16 cellular contexts compared by ENCODE assay signal in genomic region chr2:88735133-88735532, GRCh38. TPM values are rescaled to one million over a fixed set of nuclear protein-coding genes. Genes with fewer than 3 reads are reported as not detected.
DNase-seq lines count a peak whose midpoint lies in the region; ATAC-seq and TF ChIP-seq lines count a peak whose summit lies in the region.
"Had no signal": no experiment of that assay in that cellular context is flagged by ENCODE, and none has a peak within 500 bp of the region (broad histone marks: within the 10 kb centered on the region; RNA-seq: fewer than 3 reads in every experiment).

No MANE protein-coding gene starts in this region.

- H3K4me3 ChIP-seq in left ventricle myocardium inferior (no peak overlapping the region), right atrium auricular region (no peak overlapping the region)
- H3K4me3 ChIP-seq: dorsolateral prefrontal cortex had no signal

- H3K9me3 ChIP-seq in left ventricle myocardium inferior (replicated peaks), result no peaks in the 10 kb centered on the region
- no peaks in the 10 kb centered on the region for H3K9me3 ChIP-seq in right atrium auricular region

- intact Hi-C loops in left ventricle myocardium inferior (cut with micrococcal nuclease), result no loop called here

- peaks cover 66% of the 10 kb centered on the region for H3K4me1 ChIP-seq in left ventricle myocardium inferior
- H3K4me1 ChIP-seq in right atrium auricular region, result peaks cover 0 to 37% of the 10 kb centered on the region in 2 donors

- H3K27me3 ChIP-seq in left ventricle myocardium inferior (ENCODE audit: low read depth), result no peaks in the 10 kb centered on the region
- H3K27me3 ChIP-seq in right atrium auricular region, result no peaks in the 10 kb centered on the region
- H3K27me3 ChIP-seq: brain microvascular endothelial cell, dorsolateral prefrontal cortex had no signal

- no peak for DNase-seq in left ventricle myocardium inferior
- DNase-seq in right atrium auricular region (ENCODE audit: low spot score), result no peak
- DNase-seq in anterior cingulate cortex (lab: John Stamatoyannopoulos, UW), result peak in 32 of 58 donors; percentile 5 to 64 (median 24)
- DNase-seq in hippocampal formation (lab: John Stamatoyannopoulos, UW), result peak; percentile 52 to 54
- peak in 33 of 49 donors; percentile 5 to 59 (median 20) for DNase-seq in substantia nigra (lab: John Stamatoyannopoulos, UW)
- no peak for DNase-seq in NAMALWA (ENCODE audit: low spot score)
- DNase-seq: activated CD4-positive, CD25-positive, alpha-beta regulatory T cell treated with anti-CD3 and anti-CD28 coated beads, Interleukin-2, amount 50 U/mL, for 72 hours; activated naive CD4-positive, alpha-beta T cell; brain microvascular endothelial cell; COR-L47; NCI-H2081; NCI-H510A; SHP77 treated with DMSO at 0.1 percent for 48 hours had no signal

- no peak for ATAC-seq in GM21390 (IDR thresholded peaks at IDR 0.05; ENCODE audit: unreplicated experiment)
- no peak for ATAC-seq in GM19452 (IDR thresholded peaks at IDR 0.05; ENCODE audit: unreplicated experiment)

- H3K36me3 ChIP-seq in left ventricle myocardium inferior, result peaks cover 5% of the 10 kb centered on the region
- H3K36me3 ChIP-seq in right atrium auricular region, result peaks cover 14% of the 10 kb centered on the region
- H3K36me3 ChIP-seq: brain microvascular endothelial cell had no signal

- H3K27ac ChIP-seq in left ventricle myocardium inferior (replicated peaks) (peak overlapping the region; percentile 36), right atrium auricular region (no peak overlapping the region), substantia nigra (ENCODE audit: low read depth, low read length, poor library complexity, severe bottlenecking) (no peak overlapping the region)
- H3K27ac ChIP-seq: brain microvascular endothelial cell, dorsolateral prefrontal cortex had no signal

- no peak for TF ChIP-seq CTCF in left ventricle myocardium inferior (IDR thresholded peaks at IDR 0.05; ENCODE audit: borderline replicate concordance)
- TF ChIP-seq CTCF in right atrium auricular region (IDR thresholded peaks at IDR 0.05), result no peak

RNA-seq across cellular contexts. Expression of gene RPIA, which starts 43.7 kb away (rescaled TPM):
- total RNA-seq in left ventricle myocardium inferior (18.0 TPM), right atrium auricular region (1 to 10 TPM; 4.2 to 5.1 TPM)

Comparison
In these comparisons a context has a peak if more than half of its experiments do, and no peak if none do; other contexts are left out.
1. DNase-seq: peak in anterior cingulate cortex (32 of 58), hippocampal formation (2 of 2) and substantia nigra (33 of 49); none in left ventricle myocardium inferior (single experiment), right atrium auricular region (single experiment) and NAMALWA (single experiment).